ENCODE assay signal across 16 cellular contexts in genomic region chr10:110397856-110398255, GRCh38.
A peak's percentile ranks its signal among the peaks of the same experiment; 100 is the strongest.
DNase-seq lines count a peak whose midpoint lies in the region; ATAC-seq, FAIRE-seq and TF ChIP-seq lines count a peak whose summit lies in the region.
"Had no signal": no experiment of that assay in that cellular context is flagged by ENCODE, and none has a peak within 500 bp of the region (broad histone marks: within the 10 kb centered on the region; RNA-seq: fewer than 3 reads in every experiment).

No MANE protein-coding gene starts in this region.

- TF ChIP-seq RAD21 in IMR-90 (IDR thresholded peaks at IDR 0.05; ENCODE audit: low read length), result no peak

- no TSS peak for BruUV-seq in IMR-90 (replicated peaks; lab: Mats Ljungman, UMichigan)

- intact Hi-C loops in IMR-90 (cut with micrococcal nuclease) (loop anchor here (1.0 to 2.0 kb wide), 3 partner anchors 45 to 99 kb away; partner anchors contain the start of gene DUSP5), stomach (cut with DNase I; ENCODE audit: low total_unique reads) (no loop called here)

- no peak overlapping the region for H3K4me2 ChIP-seq in IMR-90 (ENCODE audit: low read depth, low read length)
- H3K4me2 ChIP-seq in astrocyte (ENCODE audit: low read length), result peak overlapping the region; percentile 80
- H3K4me2 ChIP-seq in mesenchymal stem cell (ENCODE audit: low read length, poor library complexity, severe bottlenecking), result no peak overlapping the region

- H3K4me3 ChIP-seq in IMR-90 (ENCODE audit: insufficient read depth, low read depth, low read length) (no peak overlapping the region), astrocyte (ENCODE audit: insufficient read depth, low read depth, low read length) (no peak overlapping the region), mesenchymal stem cell (ENCODE audit: insufficient read depth in 1 of 2, low read depth in 1 of 2, low read length in 2 of 2) (peak overlapping the region in 1 of 2 experiments; percentile 23), stomach (no peak overlapping the region)
- H3K4me3 ChIP-seq: thoracic aorta had no signal

- FAIRE-seq in astrocyte (lab: Jason Lieb, UNC) (no peak), RCC 7860 (lab: Jason Lieb, UNC) (no peak)

- no peak overlapping the region for H2AFZ ChIP-seq in IMR-90 (replicated peaks; ENCODE audit: low read length, poor library complexity)
- H2AFZ ChIP-seq in astrocyte (ENCODE audit: low read depth, low read length), result no peak overlapping the region
- H2AFZ ChIP-seq in mesenchymal stem cell (ENCODE audit: low read depth, low read length), result no peak overlapping the region

- H3K79me1 ChIP-seq in IMR-90 (ENCODE audit: low read depth in 1 of 2, low read length in 2 of 2) (peaks cover 0 to 8% of the 10 kb centered on the region in 2 experiments; a peak in 2 of 4 replicates), mesenchymal stem cell (replicated peaks; ENCODE audit: low read length, poor library complexity, severe bottlenecking) (no peaks in the 10 kb centered on the region)

- H3K23ac ChIP-seq in IMR-90 (ENCODE audit: low read depth, low read length) (peak overlapping the region; percentile 29; the same call in 1 of the 2 replicates), mesenchymal stem cell (ENCODE audit: low read length in 2 of 2) (no peak overlapping the region)

- H3K27ac ChIP-seq in IMR-90 (ENCODE audit: insufficient read depth, low read length), result peak overlapping the region; percentile 74; the same call in 1 of the 2 replicates
- H3K27ac ChIP-seq in astrocyte (ENCODE audit: low read depth, low read length), result peak overlapping the region; percentile 93
- H3K27ac ChIP-seq in mesenchymal stem cell (ENCODE audit: low read length, poor library complexity, severe bottlenecking), result peak overlapping the region; percentile 52
- H3K27ac ChIP-seq in stomach, result peak overlapping the region; percentile 64 to 76 (median 69)
- H3K27ac ChIP-seq: C4-2B, thoracic aorta had no signal

- H3K27ac Mint-ChIP-seq in astrocyte (ENCODE audit: unreplicated experiment), result peak overlapping the region; percentile 97
- H3K27ac Mint-ChIP-seq: T-cell had no signal

- H3K27me3 ChIP-seq in IMR-90 (ENCODE audit: control insufficient read depth, insufficient read depth, low read length) (no peaks in the 10 kb centered on the region), astrocyte (ENCODE audit: insufficient read depth, low read length) (no peaks in the 10 kb centered on the region), mesenchymal stem cell (ENCODE audit: control insufficient read depth in 1 of 2, insufficient read depth in 1 of 2, low read length in 2 of 2) (no peaks in the 10 kb centered on the region), stomach (no peaks in the 10 kb centered on the region)

- TF ChIP-seq POLR2A in IMR-90 (IDR thresholded peaks at IDR 0.05; ENCODE audit: low read depth, low read length) (no peak), stomach (IDR thresholded peaks at IDR 0.05) (no peak)

- no peak for DNase-seq in IMR-90
- DNase-seq in astrocyte (ENCODE audit: low read depth), result no peak
- no peak for DNase-seq in mesenchymal stem cell
- no peak for DNase-seq in stomach
- DNase-seq in RCC 7860 (ENCODE audit: low spot score), result no peak
- no peak for DNase-seq in NCI-H526 treated with DMSO at 0.1 percent for 48 hours (lab: John Stamatoyannopoulos, UW)
- no peak for DNase-seq in activated CD8-positive, alpha-beta memory T cell treated with anti-CD3 and anti-CD28 coated beads, Interleukin-2, amount 50 U/mL, for 4 hours
- DNase-seq in G401 (ENCODE audit: low spot score), result no peak
- DNase-seq: DMS79 treated with DMSO at 0.1 percent for 48 hours; effector CD4-positive, alpha-beta T cell; Kasumi-1; NCI-H187; NCI-H524; T-cell had no signal

- no peaks in the 10 kb centered on the region for H4K20me1 ChIP-seq in IMR-90 (ENCODE audit: insufficient read depth, low read length)
- no peaks in the 10 kb centered on the region for H4K20me1 ChIP-seq in astrocyte (ENCODE audit: insufficient read depth, low read length)

- no peak overlapping the region for H3K56ac ChIP-seq in IMR-90 (ENCODE audit: extremely low read depth, insufficient read depth, low read length)

- H4K5ac ChIP-seq in IMR-90 (ENCODE audit: low read depth, low read length), result peak overlapping the region; percentile 22; the same call in 1 of the 2 replicates

- H3K9me3 ChIP-seq in IMR-90 (ENCODE audit: control insufficient read depth, insufficient read depth, low read length), result no peaks in the 10 kb centered on the region
- H3K9me3 ChIP-seq in astrocyte (ENCODE audit: insufficient read depth, low read depth, low read length), result no peaks in the 10 kb centered on the region
- no peaks in the 10 kb centered on the region for H3K9me3 ChIP-seq in mesenchymal stem cell (ENCODE audit: control insufficient read depth, low read length)
- no peaks in the 10 kb centered on the region for H3K9me3 ChIP-seq in stomach
- H3K9me3 ChIP-seq: thoracic aorta had no signal

- H2BK20ac ChIP-seq in IMR-90 (ENCODE audit: low read depth, low read length), result peak overlapping the region; percentile 94

- peak overlapping the region; percentile 77 for H3K14ac ChIP-seq in IMR-90 (replicated peaks; ENCODE audit: low read depth, low read length)
- no peak overlapping the region for H3K14ac ChIP-seq in mesenchymal stem cell (ENCODE audit: low read length in 2 of 2)

- H3K36me3 Mint-ChIP-seq in astrocyte (ENCODE audit: low read depth, unreplicated experiment), result peaks cover 5% of the 10 kb centered on the region
- H3K36me3 Mint-ChIP-seq: T-cell had no signal

- H2BK15ac ChIP-seq in IMR-90 (ENCODE audit: low read depth, low read length) (peak overlapping the region; percentile 89), mesenchymal stem cell (ENCODE audit: low read depth, poor library complexity, severe bottlenecking) (no peak overlapping the region)

- POLR2A ChIA-PET in IMR-90 (lab: Charles Lee; ENCODE audit: unreplicated experiment), result no interaction called here

- no peaks in the 10 kb centered on the region for H3K9me3 Mint-ChIP-seq in astrocyte (ENCODE audit: unreplicated experiment)
- H3K9me3 Mint-ChIP-seq: T-cell had no signal

- H2AK5ac ChIP-seq in IMR-90 (ENCODE audit: low read depth, low read length) (peak overlapping the region; percentile 92), mesenchymal stem cell (ENCODE audit: low read length, severe bottlenecking) (peak overlapping the region; percentile 95)

- H2BK120ac ChIP-seq in IMR-90 (ENCODE audit: low read depth, low read length) (peak overlapping the region; percentile 91), mesenchymal stem cell (ENCODE audit: low read depth, low read length) (peak overlapping the region; percentile 50)

- no peak for TF ChIP-seq EP300 in stomach (IDR thresholded peaks at IDR 0.05)

- in situ Hi-C loops in IMR-90 (cut with MboI; ENCODE audit: low sequenced_read_pairs) (no loop called here), G401 (cut with HindIII; ENCODE audit: low sequenced_read_pairs) (no loop called here)

- H3K79me2 ChIP-seq in astrocyte (ENCODE audit: insufficient read depth, low read length), result no peaks in the 10 kb centered on the region

- H2AK9ac ChIP-seq in IMR-90 (replicated peaks; ENCODE audit: low read depth, low read length, poor library complexity), result peak overlapping the region; percentile 29

- H3K36me3 ChIP-seq in IMR-90 (ENCODE audit: control insufficient read depth, insufficient read depth, low read length) (no peaks in the 10 kb centered on the region), astrocyte (ENCODE audit: insufficient read depth, low read length) (no peaks in the 10 kb centered on the region), mesenchymal stem cell (ENCODE audit: control insufficient read depth in 1 of 2, insufficient read depth in 2 of 2, low read depth in 1 of 2, low read length in 2 of 2) (no peaks in the 10 kb centered on the region), stomach (no peaks in the 10 kb centered on the region)
- H3K36me3 ChIP-seq: thoracic aorta had no signal

- no peak overlapping the region for H3K4me3 Mint-ChIP-seq in astrocyte (ENCODE audit: unreplicated experiment)
- H3K4me3 Mint-ChIP-seq: T-cell had no signal

- peak overlapping the region; percentile 84 for H3K4ac ChIP-seq in IMR-90 (ENCODE audit: low read depth, low read length)
- peak overlapping the region in 1 of 2 experiments; percentile 77 for H3K4ac ChIP-seq in mesenchymal stem cell (ENCODE audit: low read depth in 1 of 2, low read length in 2 of 2)

- dilution Hi-C loops in IMR-90 (cut with HindIII; ENCODE audit: low sequenced_read_pairs, unreplicated experiment), result no loop called here

- no peak for ATAC-seq in IMR-90 (ENCODE audit: low read depth)
- ATAC-seq: T-cell had no signal

- H3K9me1 ChIP-seq in IMR-90 (ENCODE audit: insufficient read depth, low read length), result peaks cover 36% of the 10 kb centered on the region

- H4K8ac ChIP-seq in IMR-90 (ENCODE audit: low read depth in 2 of 2, low read length in 2 of 2), result peak overlapping the region; percentile 59 to 77
- no peak overlapping the region for H4K8ac ChIP-seq in mesenchymal stem cell (ENCODE audit: low read length)

- CTCF ChIA-PET in IMR-90 (lab: Yijun Ruan, JAX), result interaction anchor here (1.4 kb wide), 1 partner anchor 43 kb away, joined by 5 read pairs; no protein-coding TSS in a partner anchor

- H2BK5ac ChIP-seq in IMR-90 (ENCODE audit: low read depth, low read length, poor library complexity, severe bottlenecking) (peak overlapping the region; percentile 68), mesenchymal stem cell (ENCODE audit: low read depth, low read length, poor library complexity, severe bottlenecking) (no peak overlapping the region)

- H3K18ac ChIP-seq in IMR-90 (ENCODE audit: low read depth, low read length) (peak overlapping the region; percentile 25), mesenchymal stem cell (ENCODE audit: low read depth in 1 of 2, low read length in 2 of 2) (peak overlapping the region; percentile 68 to 87)

- peaks cover 32% of the 10 kb centered on the region for H3K4me1 Mint-ChIP-seq in astrocyte (ENCODE audit: low read depth, unreplicated experiment)

- peak overlapping the region; percentile 60 to 98 for H2BK12ac ChIP-seq in mesenchymal stem cell (ENCODE audit: low read length in 2 of 2)

- WGBS in IMR-90 (ENCODE audit: extremely low coverage in 2 of 2, insufficient read length in 1 of 2), 2 experiments, result 88% methylated on average over 1 of the region's 3 CpGs; no CpG with 5 or more reads in 1 of the 2 experiments
- 86% methylated on average over 2 of the region's 3 CpGs for WGBS in mesenchymal stem cell
- 89 to 97% (median 96%) methylated on average over 3 of the region's 3 CpGs for WGBS in stomach, 5 donors

- H3K27me3 Mint-ChIP-seq in astrocyte (ENCODE audit: low read depth, unreplicated experiment), result peaks cover 8% of the 10 kb centered on the region

- H3K9ac ChIP-seq in IMR-90 (ENCODE audit: low read depth, low read length) (no peak overlapping the region), astrocyte (ENCODE audit: low read length) (peak overlapping the region; percentile 85), mesenchymal stem cell (ENCODE audit: low read length) (peak overlapping the region; percentile 87)

- H3K4me1 ChIP-seq in IMR-90 (ENCODE audit: control insufficient read depth, insufficient read depth, low read length), result peaks cover 22% of the 10 kb centered on the region
- peaks cover 37% of the 10 kb centered on the region for H3K4me1 ChIP-seq in astrocyte (ENCODE audit: insufficient read depth, low read length)
- H3K4me1 ChIP-seq in mesenchymal stem cell (ENCODE audit: control insufficient read depth, insufficient read depth, low read depth, low read length), result peaks cover 25% of the 10 kb centered on the region
- H3K4me1 ChIP-seq in stomach, result peaks cover 23 to 31% (median 29%) of the 10 kb centered on the region in 4 donors

- H4K91ac ChIP-seq in IMR-90 (ENCODE audit: insufficient read depth, low read depth, low read length) (peak overlapping the region; percentile 79), mesenchymal stem cell (ENCODE audit: low read length) (no peak overlapping the region)

- TF ChIP-seq CTCF in IMR-90 (conservative IDR thresholded peaks at IDR 0.05; ENCODE audit: low read depth, low read length) (no peak), astrocyte (IDR thresholded peaks at IDR 0.05; ENCODE audit: insufficient read depth, low read depth, low read length) (no peak), stomach (IDR thresholded peaks at IDR 0.05) (no peak)
